15 cellular contexts compared by ENCODE assay signal in the genomic region with DNA sequence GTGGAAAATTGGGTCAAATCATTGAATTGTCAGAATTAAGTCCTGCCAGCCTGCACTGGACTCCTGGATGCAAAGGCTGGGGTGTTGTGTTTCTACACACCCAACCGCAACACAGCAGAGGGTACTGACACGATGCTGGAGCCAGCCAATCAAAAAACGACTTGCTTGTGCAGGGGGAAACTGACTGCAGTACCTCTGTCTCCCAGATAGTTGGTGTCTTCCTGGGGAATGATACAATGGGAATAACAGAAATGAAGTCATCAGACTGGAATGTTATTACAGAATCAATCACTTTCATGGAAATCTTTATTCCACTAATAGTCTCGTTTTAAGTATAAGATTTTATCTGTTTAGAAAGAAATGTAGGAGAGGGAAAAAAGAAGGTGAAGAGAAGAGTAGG.
DNase-seq lines count a peak whose midpoint lies in the region; ATAC-seq and TF ChIP-seq lines count a peak whose summit lies in the region.
"Had no signal": no experiment of that assay in that cellular context is flagged by ENCODE, and none has a peak within 500 bp of the region (broad histone marks: within the 10 kb centered on the region; RNA-seq: fewer than 3 reads in every experiment).

No MANE protein-coding gene starts in this region.

- H3K4me3 ChIP-seq in BE2C (ENCODE audit: low read depth, low read length): no peak overlapping the region
- no peak overlapping the region for H3K4me3 ChIP-seq in astrocyte of the spinal cord (ENCODE audit: low read depth, low read length)
- no peak overlapping the region for H3K4me3 ChIP-seq in kidney epithelial cell (ENCODE audit: low read depth, low read length)
- H3K4me3 ChIP-seq: uterus had no signal

- H3K27ac Mint-ChIP-seq in glutamatergic neuron (ENCODE audit: unreplicated experiment): no peak overlapping the region
- no peak overlapping the region for H3K27ac Mint-ChIP-seq in CD4-positive, alpha-beta T cell
- H3K27ac Mint-ChIP-seq: T-helper 1 cell treated with Interleukin-12 subunit alpha and Interleukin-12 subunit beta and Interleukin-4 antibody, amounts not matched to agents 30 μg/mL and 1 μg/mL, for 36 hours had no signal

- H3K36me3 ChIP-seq in BE2C (no peaks in the 10 kb centered on the region), kidney epithelial cell (ENCODE audit: control insufficient read depth, insufficient read depth, low read length) (no peaks in the 10 kb centered on the region)
- H3K36me3 ChIP-seq: uterus had no signal

- intact Hi-C loops in CD4-positive, alpha-beta T cell (cut with DNase I, micrococcal nuclease): no loop called here

- no peak for ATAC-seq in CD4-positive, alpha-beta T cell (ENCODE audit: poor library complexity)
- ATAC-seq: esophagus mucosa had no signal

- DNase-seq in BE2C: peak; percentile 60
- DNase-seq in HT-29 (ENCODE audit: low spot score): peak; percentile 31
- DNase-seq in astrocyte of the spinal cord (ENCODE audit: low read depth, low spot score): peak; percentile 42
- no peak for DNase-seq in kidney epithelial cell (ENCODE audit: low read depth)
- no peak for DNase-seq in glutamatergic neuron
- DNase-seq in NCI-H226: no peak
- no peak for DNase-seq in CD4-positive, alpha-beta T cell
- DNase-seq in NCI-H128 (lab: John Stamatoyannopoulos, UW; ENCODE audit: unreplicated experiment): no peak
- DNase-seq: activated CD8-positive, alpha-beta memory T cell treated with anti-CD3 and anti-CD28 coated beads for 24 hours; DMS153; NCI-H82; retina; uterus had no signal

- TF ChIP-seq CTCF in BE2C (IDR thresholded peaks at IDR 0.05; ENCODE audit: low read depth, low read length): peak; percentile 53
- TF ChIP-seq CTCF in astrocyte of the spinal cord (IDR thresholded peaks at IDR 0.05; ENCODE audit: low read depth, low read length): peak; percentile 42
- peak; percentile 22 for TF ChIP-seq CTCF in kidney epithelial cell (IDR thresholded peaks at IDR 0.05; ENCODE audit: insufficient read depth, low read length, poor library complexity, severe bottlenecking)
- no peak for TF ChIP-seq CTCF in glutamatergic neuron (IDR thresholded peaks at IDR 0.05; ENCODE audit: partially characterized antibody, unreplicated experiment)
- no peak for TF ChIP-seq CTCF in CD4-positive, alpha-beta T cell (IDR thresholded peaks at IDR 0.05)

- H3K4me3 Mint-ChIP-seq in glutamatergic neuron (ENCODE audit: unreplicated experiment): no peak overlapping the region
- H3K4me3 Mint-ChIP-seq in CD4-positive, alpha-beta T cell: no peak overlapping the region
- H3K4me3 Mint-ChIP-seq: T-helper 1 cell treated with Interleukin-12 subunit alpha and Interleukin-12 subunit beta and Interleukin-4 antibody, amounts not matched to agents 30 μg/mL and 1 μg/mL, for 36 hours had no signal

- peaks cover 1% of the 10 kb centered on the region for H3K9me3 Mint-ChIP-seq in glutamatergic neuron (ENCODE audit: unreplicated experiment)
- peaks cover 2% of the 10 kb centered on the region for H3K9me3 Mint-ChIP-seq in CD4-positive, alpha-beta T cell

- H3K4me1 Mint-ChIP-seq in glutamatergic neuron (ENCODE audit: low read depth, unreplicated experiment): peaks cover 7% of the 10 kb centered on the region
- H3K4me1 Mint-ChIP-seq in CD4-positive, alpha-beta T cell (ENCODE audit: low read depth): no peaks in the 10 kb centered on the region

- no peaks in the 10 kb centered on the region for H3K9me3 ChIP-seq in BE2C
- peaks cover 6% of the 10 kb centered on the region for H3K9me3 ChIP-seq in CD4-positive, alpha-beta T cell (ENCODE audit: control insufficient read depth, low read length)
- H3K9me3 ChIP-seq: uterus had no signal

- H3K27ac ChIP-seq in CD4-positive, alpha-beta T cell (ENCODE audit: low read depth, low read length): no peak overlapping the region
- H3K27ac ChIP-seq: uterus had no signal

- in situ Hi-C loops in astrocyte of the spinal cord (cut with HindIII; ENCODE audit: low sequenced_read_pairs): no loop called here

- H3K27me3 ChIP-seq in BE2C: no peaks in the 10 kb centered on the region
- H3K27me3 ChIP-seq in kidney epithelial cell (ENCODE audit: control insufficient read depth, insufficient read depth, low read length): no peaks in the 10 kb centered on the region
- H3K27me3 ChIP-seq in CD4-positive, alpha-beta T cell (ENCODE audit: control insufficient read depth, insufficient read depth, low read length): no peaks in the 10 kb centered on the region
- H3K27me3 ChIP-seq: uterus had no signal

- POLR2A ChIA-PET in CD4-positive, alpha-beta T cell (lab: Charles Lee): no interaction called here

- no peaks in the 10 kb centered on the region for H3K4me1 ChIP-seq in BE2C
- H3K4me1 ChIP-seq: uterus had no signal

- no peaks in the 10 kb centered on the region for H3K27me3 Mint-ChIP-seq in glutamatergic neuron (ENCODE audit: unreplicated experiment)
- H3K27me3 Mint-ChIP-seq in CD4-positive, alpha-beta T cell: no peaks in the 10 kb centered on the region

- H3K36me3 Mint-ChIP-seq in glutamatergic neuron (ENCODE audit: unreplicated experiment): peaks cover 4% of the 10 kb centered on the region
- no peaks in the 10 kb centered on the region for H3K36me3 Mint-ChIP-seq in CD4-positive, alpha-beta T cell (ENCODE audit: low read depth)

- CTCF ChIA-PET in CD4-positive, alpha-beta T cell (lab: Charles Lee): no interaction called here

Comparison
In these comparisons a context has a peak if more than half of its experiments do, and no peak if none do; other contexts are left out.
1. DNase-seq: peak in BE2C (single experiment), HT-29 (single experiment) and astrocyte of the spinal cord (single experiment); none in kidney epithelial cell (single experiment), glutamatergic neuron (single experiment), NCI-H226 (single experiment), CD4-positive, alpha-beta T cell (0 of 10) and NCI-H128 (single experiment).
2. CTCF ChIP-seq: peak in BE2C (single experiment), astrocyte of the spinal cord (single experiment) and kidney epithelial cell (single experiment); none in glutamatergic neuron (single experiment) and CD4-positive, alpha-beta T cell (single experiment).